In the genomic region with DNA sequence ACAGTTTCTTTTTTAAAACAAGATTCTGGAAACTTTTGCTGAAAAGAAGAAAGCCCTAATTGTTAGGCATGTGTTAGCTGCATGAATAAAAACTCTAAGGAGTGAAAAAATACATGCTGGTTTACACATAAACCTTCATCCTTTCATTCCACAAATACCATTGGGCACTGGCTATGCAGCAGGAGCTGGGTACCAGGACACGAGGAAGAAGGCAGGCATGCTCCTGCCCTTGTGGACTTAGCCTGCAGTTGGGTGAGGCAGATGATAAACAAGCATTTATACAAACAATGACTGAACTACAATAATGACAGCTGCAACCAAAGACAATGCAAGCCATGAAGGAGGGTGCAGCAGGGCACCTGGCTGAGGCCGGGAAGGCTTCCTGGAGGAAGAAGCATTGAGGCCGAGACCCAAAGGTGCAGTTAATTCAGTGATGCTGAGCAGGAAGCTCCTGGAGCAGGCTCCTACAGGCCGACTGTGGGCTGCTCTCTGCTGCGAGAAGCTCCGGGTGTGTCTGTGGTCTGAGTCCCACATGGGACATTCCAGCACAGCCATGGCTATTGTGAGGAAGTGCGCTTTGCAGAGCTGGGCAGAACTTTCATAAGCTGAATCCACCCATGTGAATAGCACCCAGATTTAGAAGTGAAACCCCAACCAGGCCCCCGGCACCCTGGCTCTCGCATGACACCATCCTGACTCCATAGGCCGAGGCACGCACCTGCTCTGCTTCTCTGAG, we compare ENCODE assay signal across 1 cellular context.
TF ChIP-seq lines count a peak whose summit lies in the region.

No MANE protein-coding gene starts in this region.

TF ChIP-seq in HCT116, 20 proteins besides CTCF, POLR2A, EP300 and RAD21 (continued from another document):
- TF ChIP-seq REST (IDR thresholded peaks at IDR 0.05; ENCODE audit: low read depth): no peak
- TF ChIP-seq SP1 (IDR thresholded peaks at IDR 0.05; ENCODE audit: low read depth): no peak
- no peak for TF ChIP-seq EZH2 (IDR thresholded peaks at IDR 0.05)
- TF ChIP-seq, protein P1, sequence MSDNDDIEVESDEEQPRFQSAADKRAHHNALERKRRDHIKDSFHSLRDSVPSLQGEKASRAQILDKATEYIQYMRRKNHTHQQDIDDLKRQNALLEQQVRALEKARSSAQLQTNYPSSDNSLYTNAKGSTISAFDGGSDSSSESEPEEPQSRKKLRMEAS (IDR thresholded peaks at IDR 0.05): no peak
- no peak for TF ChIP-seq ZFX (IDR thresholded peaks at IDR 0.05)
- no peak for TF ChIP-seq POLR2AphosphoS5 (IDR thresholded peaks at IDR 0.05; ENCODE audit: low read depth, low read length)
